Comparison of ENCODE assay signal across 12 cellular contexts in genomic region chr1:230145953-230146476, GRCh38.
DNase-seq lines count a peak whose midpoint lies in the region; ATAC-seq, FAIRE-seq and TF ChIP-seq lines count a peak whose summit lies in the region.
"Had no signal": no experiment of that assay in that cellular context is flagged by ENCODE, and none has a peak within 500 bp of the region (broad histone marks: within the 10 kb centered on the region; RNA-seq: fewer than 3 reads in every experiment).

No MANE protein-coding gene starts in this region.

- no peak for TF ChIP-seq POLR2A in GM12892 (IDR thresholded peaks at IDR 0.05; ENCODE audit: low read depth, low read length)

- ATAC-seq in HG03196 (IDR thresholded peaks at IDR 0.05; ENCODE audit: unreplicated experiment), result peak; percentile 29
- ATAC-seq in activated B cell treated with CpG ODN at 0.5 μM for 24 hours (ENCODE audit: low read depth), result peak; percentile 40
- no peak for ATAC-seq in activated CD4-positive, CD25-positive, alpha-beta regulatory T cell treated with anti-CD3 and anti-CD28 coated beads, Interleukin-2, amount 50 U/mL, for 24 hours
- ATAC-seq: PC-3 had no signal

- H3K27ac Mint-ChIP-seq in activated B cell treated with CpG ODN at 0.5 μM for 24 hours (peak overlapping the region; percentile 94), osteocyte (ENCODE audit: unreplicated experiment) (peak overlapping the region; percentile 74), type B pancreatic cell (no peak overlapping the region)

- peaks cover 87% of the 10 kb centered on the region for H3K4me1 Mint-ChIP-seq in activated B cell treated with CpG ODN at 0.5 μM for 24 hours
- peaks cover 73% of the 10 kb centered on the region for H3K4me1 Mint-ChIP-seq in osteocyte (ENCODE audit: unreplicated experiment)
- H3K4me1 Mint-ChIP-seq in type B pancreatic cell (ENCODE audit: unreplicated experiment), result peaks cover 75% of the 10 kb centered on the region

- intact Hi-C loops in activated B cell treated with CpG ODN at 0.5 μM for 24 hours (cut with micrococcal nuclease), result loop anchor here (1.0 kb wide), 2 partner anchors 19 to 36 kb away; no protein-coding TSS in a partner anchor

- DNase-seq in GM12892 (ENCODE audit: insufficient read length) (no peak), activated B cell treated with CpG ODN at 0.5 μM for 24 hours (no peak), osteocyte (ENCODE audit: extremely low spot score, unreplicated experiment) (no peak), NCI-H526 (lab: John Stamatoyannopoulos, UW) (no peak), type B pancreatic cell (ENCODE audit: extremely low spot score, unreplicated experiment) (no peak), GM03348 (ENCODE audit: low spot score) (no peak)
- DNase-seq: activated CD4-positive, alpha-beta T cell treated with anti-CD3 and anti-CD28 coated beads, Interleukin-2, amount 50 U/mL, for 48 hours; PC-3 had no signal

- FAIRE-seq in GM12892 (lab: Jason Lieb, UNC), result peak; percentile 30
- FAIRE-seq: bronchial epithelial cell had no signal

- H3K27me3 Mint-ChIP-seq in activated B cell treated with CpG ODN at 0.5 μM for 24 hours (no peaks in the 10 kb centered on the region), osteocyte (ENCODE audit: unreplicated experiment) (no peaks in the 10 kb centered on the region), type B pancreatic cell (no peaks in the 10 kb centered on the region)

- POLR2A ChIA-PET in activated B cell treated with CpG ODN at 0.5 μM for 24 hours (lab: Charles Lee), result interaction anchor here (0.6 to 7.0 kb wide), 16 partner anchors 10 to 587 kb away, joined by 3 to 132 read pairs (median 5); partner anchors contain the start of genes ABCB10 and GALNT2

- H3K4me3 Mint-ChIP-seq in activated B cell treated with CpG ODN at 0.5 μM for 24 hours (peak overlapping the region; percentile 80), osteocyte (ENCODE audit: unreplicated experiment) (no peak overlapping the region), type B pancreatic cell (no peak overlapping the region)
- H3K4me3 Mint-ChIP-seq: neural crest cell had no signal

- CTCF ChIA-PET in activated B cell treated with CpG ODN at 0.5 μM for 24 hours (lab: Charles Lee), result interaction anchor here (0.8 to 1.9 kb wide), 4 partner anchors 21 to 36 kb away, joined by 3 to 9 read pairs (median 4); no protein-coding TSS in a partner anchor

- no peak for TF ChIP-seq CTCF in activated B cell treated with CpG ODN at 0.5 μM for 24 hours (IDR thresholded peaks at IDR 0.05)
- TF ChIP-seq CTCF in osteocyte (IDR thresholded peaks at IDR 0.05), result no peak
- TF ChIP-seq CTCF in type B pancreatic cell (conservative IDR thresholded peaks at IDR 0.05), result no peak

- peaks cover 22% of the 10 kb centered on the region for H3K36me3 Mint-ChIP-seq in activated B cell treated with CpG ODN at 0.5 μM for 24 hours (ENCODE audit: low read depth)
- H3K36me3 Mint-ChIP-seq in osteocyte (ENCODE audit: unreplicated experiment), result peaks cover 1% of the 10 kb centered on the region
- no peaks in the 10 kb centered on the region for H3K36me3 Mint-ChIP-seq in type B pancreatic cell

- H3K9me3 Mint-ChIP-seq in activated B cell treated with CpG ODN at 0.5 μM for 24 hours, result no peaks in the 10 kb centered on the region
- H3K9me3 Mint-ChIP-seq in osteocyte (ENCODE audit: unreplicated experiment), result no peaks in the 10 kb centered on the region
- no peaks in the 10 kb centered on the region for H3K9me3 Mint-ChIP-seq in type B pancreatic cell
- H3K9me3 Mint-ChIP-seq: neural crest cell had no signal

Comparison
In these comparisons a context has a peak if more than half of its experiments do, and no peak if none do; other contexts are left out.
1. ATAC-seq: peak in HG03196 (single experiment) and activated B cell treated with CpG ODN at 0.5 μM for 24 hours (single experiment); none in activated CD4-positive, CD25-positive, alpha-beta regulatory T cell treated with anti-CD3 and anti-CD28 coated beads, Interleukin-2, amount 50 U/mL, for 24 hours (0 of 2).